ENCODE assay signal across 8 cellular contexts in the genomic region with DNA sequence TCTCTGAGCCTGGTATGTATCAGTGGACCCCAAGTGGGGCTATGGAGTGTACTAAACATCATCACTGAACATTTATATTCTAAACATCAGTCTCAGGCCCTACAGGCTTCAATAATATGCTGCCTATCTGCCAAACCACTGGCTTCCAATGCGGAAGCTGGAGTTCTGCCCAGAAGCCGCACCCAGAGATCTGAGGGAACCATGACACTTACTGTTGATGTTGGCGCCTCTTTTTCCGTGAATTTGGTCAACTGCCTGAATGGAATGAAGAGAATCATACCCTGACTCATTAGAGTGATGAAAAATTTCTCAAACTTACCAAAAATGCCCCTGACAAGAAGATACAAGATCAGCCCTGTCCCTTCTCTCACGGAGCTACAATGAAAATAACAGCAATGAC.
DNase-seq lines count a peak whose midpoint lies in the region; ATAC-seq, FAIRE-seq and TF ChIP-seq lines count a peak whose summit lies in the region.

No MANE protein-coding gene starts in this region.

- H3K9me3 ChIP-seq in IMR-90 (ENCODE audit: control insufficient read depth, insufficient read depth, low read length) = 0 out of 2 replicates have a peak, but pooled peaks cover 2% of the 10 kb centered on the region
- H3K9me3 ChIP-seq in endothelial cell of umbilical vein (replicated peaks; ENCODE audit: control insufficient read depth, insufficient read depth, low read length) = no peaks in the 10 kb centered on the region
- no peaks in the 10 kb centered on the region for H3K9me3 ChIP-seq in lower lobe of right lung
- no peaks in the 10 kb centered on the region for H3K9me3 ChIP-seq in thyroid gland

- H4K8ac ChIP-seq in IMR-90 (ENCODE audit: low read depth in 2 of 2, low read length in 2 of 2) = no peak overlapping the region

- no peak overlapping the region for H2BK120ac ChIP-seq in IMR-90 (ENCODE audit: low read depth, low read length)

- no peak overlapping the region for H2BK20ac ChIP-seq in IMR-90 (ENCODE audit: low read depth, low read length)

- no TSS peak for BruUV-seq in IMR-90 (replicated peaks; lab: Mats Ljungman, UMichigan)
- BruUV-seq in endothelial cell of umbilical vein (replicated peaks; lab: Mats Ljungman, UMichigan) = no TSS peak

- TF ChIP-seq RAD21 in IMR-90 (IDR thresholded peaks at IDR 0.05; ENCODE audit: low read length) = no peak

- WGBS in IMR-90 (ENCODE audit: extremely low coverage in 2 of 2, insufficient read length in 1 of 2), 2 experiments = 33% methylated on average over 1 of the region's 5 CpGs; no CpG with 5 or more reads in 1 of the 2 experiments
- WGBS in thyroid gland, 2 donors = 71 to 72% methylated on average over 5 of the region's 5 CpGs

- ATAC-seq in IMR-90 (ENCODE audit: low read depth) = no peak; the same call in 1 of the 2 replicates
- peak in 1 of 2 donors; percentile 22 for ATAC-seq in lower lobe of right lung
- ATAC-seq in HG03565 (IDR thresholded peaks at IDR 0.05; ENCODE audit: unreplicated experiment) = no peak

- POLR2A ChIA-PET in IMR-90 (lab: Charles Lee; ENCODE audit: unreplicated experiment) (no interaction called here), endothelial cell of umbilical vein (lab: Charles Lee) (no interaction called here)

- H3K27me3 ChIP-seq in IMR-90 (ENCODE audit: control insufficient read depth, insufficient read depth, low read length) (peaks cover 56% of the 10 kb centered on the region), endothelial cell of umbilical vein (ENCODE audit: control insufficient read depth in 2 of 2, insufficient read depth in 2 of 2, low read length in 2 of 2) (no peaks in the 10 kb centered on the region), lower lobe of right lung (ENCODE audit: low read depth) (no peaks in the 10 kb centered on the region), thyroid gland (no peaks in the 10 kb centered on the region)

- H2BK15ac ChIP-seq in IMR-90 (ENCODE audit: low read depth, low read length) = no peak overlapping the region

- H3K27ac ChIP-seq in IMR-90 (ENCODE audit: insufficient read depth, low read length) (no peak overlapping the region), endothelial cell of umbilical vein (ENCODE audit: insufficient read depth, low read depth, low read length) (no peak overlapping the region), lower lobe of right lung (peak overlapping the region; percentile 39), thyroid gland (peak overlapping the region in 2 of 3 donors; percentile 18 to 51)

- dilution Hi-C loops in IMR-90 (cut with HindIII; ENCODE audit: low sequenced_read_pairs, unreplicated experiment) = no loop called here
- dilution Hi-C loops in endothelial cell of umbilical vein (cut with MboI; ENCODE audit: extremely low pct_ligation_motif_present, low sequenced_read_pairs) = no loop called here

- H3K79me1 ChIP-seq in IMR-90 (ENCODE audit: low read depth in 1 of 2, low read length in 2 of 2) = no peaks in the 10 kb centered on the region

- CTCF ChIA-PET in IMR-90 (lab: Yijun Ruan, JAX) = no interaction called here
- CTCF ChIA-PET in endothelial cell of umbilical vein (lab: Charles Lee) = interaction anchor here (0.8 kb wide), 1 partner anchor 111 kb away, joined by 3 read pairs; no protein-coding TSS in a partner anchor

- no peaks in the 10 kb centered on the region for H4K20me1 ChIP-seq in IMR-90 (ENCODE audit: insufficient read depth, low read length)
- H4K20me1 ChIP-seq in endothelial cell of umbilical vein (replicated peaks; ENCODE audit: control insufficient read depth, extremely low read depth, insufficient read depth, low read length) = no peaks in the 10 kb centered on the region

- H3K36me3 ChIP-seq in IMR-90 (ENCODE audit: control insufficient read depth, insufficient read depth, low read length) (no peaks in the 10 kb centered on the region), endothelial cell of umbilical vein (ENCODE audit: control insufficient read depth in 2 of 2, extremely low read depth in 1 of 2, insufficient read depth in 2 of 2, low read length in 2 of 2) (no peaks in the 10 kb centered on the region), lower lobe of right lung (no peaks in the 10 kb centered on the region), thyroid gland (no peaks in the 10 kb centered on the region)

- H3K18ac ChIP-seq in IMR-90 (ENCODE audit: low read depth, low read length) = no peak overlapping the region

- H3K9ac ChIP-seq in IMR-90 (ENCODE audit: low read depth, low read length) = no peak overlapping the region
- no peak overlapping the region for H3K9ac ChIP-seq in endothelial cell of umbilical vein (replicated peaks; ENCODE audit: extremely low read depth, insufficient read depth, low read length)

- H3K9me1 ChIP-seq in IMR-90 (ENCODE audit: insufficient read depth, low read length) (peaks cover 4% of the 10 kb centered on the region; the same call in 1 of the 2 replicates), endothelial cell of umbilical vein (replicated peaks; ENCODE audit: control insufficient read depth, extremely low read depth, insufficient read depth, low read length) (no peaks in the 10 kb centered on the region)

- DNase-seq in IMR-90 = peak; percentile 69
- peak; percentile 27 for DNase-seq in endothelial cell of umbilical vein (ENCODE audit: low read depth, low spot score)
- no peak for DNase-seq in lower lobe of right lung
- peak; percentile 40 to 42 for DNase-seq in thyroid gland
- no peak for DNase-seq in SHP77 treated with DMSO at 0.1 percent for 48 hours (lab: John Stamatoyannopoulos, UW)
- no peak for DNase-seq in kidney tubule cell (ENCODE audit: low spot score)
- no peak for DNase-seq in AML-193 (lab: John Stamatoyannopoulos, UW)

- no peak overlapping the region for H3K4me2 ChIP-seq in IMR-90 (ENCODE audit: low read depth, low read length)
- no peak overlapping the region for H3K4me2 ChIP-seq in endothelial cell of umbilical vein (ENCODE audit: insufficient read depth, low read length)

- no peak overlapping the region for H3K56ac ChIP-seq in IMR-90 (ENCODE audit: extremely low read depth, insufficient read depth, low read length)

- H3K23ac ChIP-seq in IMR-90 (ENCODE audit: low read depth, low read length) = no peak overlapping the region

- no peak overlapping the region for H3K14ac ChIP-seq in IMR-90 (replicated peaks; ENCODE audit: low read depth, low read length)

- intact Hi-C loops in IMR-90 (cut with micrococcal nuclease) = no loop called here
- intact Hi-C loops in endothelial cell of umbilical vein (cut with micrococcal nuclease) = no loop called here
- intact Hi-C loops in lower lobe of right lung (cut with DNase I) = no loop called here
- intact Hi-C loops in thyroid gland (cut with DNase I) = loop anchor here (10.0 kb wide), 1 partner anchor 64 kb away; a partner anchor contains a TSS

- no peak overlapping the region for H3K4ac ChIP-seq in IMR-90 (ENCODE audit: low read depth, low read length)

- H3K4me1 ChIP-seq in IMR-90 (ENCODE audit: control insufficient read depth, insufficient read depth, low read length) = no peaks in the 10 kb centered on the region
- H3K4me1 ChIP-seq in endothelial cell of umbilical vein (ENCODE audit: control insufficient read depth, extremely low read depth, insufficient read depth, low read length) = no peaks in the 10 kb centered on the region
- peaks cover 18% of the 10 kb centered on the region for H3K4me1 ChIP-seq in lower lobe of right lung
- peaks cover 15 to 46% of the 10 kb centered on the region in 2 donors for H3K4me1 ChIP-seq in thyroid gland

- no peak overlapping the region for H3K4me3 ChIP-seq in IMR-90 (ENCODE audit: insufficient read depth, low read depth, low read length)
- H3K4me3 ChIP-seq in endothelial cell of umbilical vein (replicated peaks in 1 of 3; ENCODE audit: insufficient read depth in 1 of 3, low read depth in 1 of 3, low read length in 3 of 3) = no peak overlapping the region
- H3K4me3 ChIP-seq in lower lobe of right lung = no peak overlapping the region
- H3K4me3 ChIP-seq in thyroid gland (replicated peaks in 1 of 3) = no peak overlapping the region

- no peak overlapping the region for H4K91ac ChIP-seq in IMR-90 (ENCODE audit: insufficient read depth, low read depth, low read length)

- TF ChIP-seq CTCF in IMR-90 (conservative IDR thresholded peaks at IDR 0.05; ENCODE audit: low read depth, low read length) (no peak), endothelial cell of umbilical vein (IDR thresholded peaks at IDR 0.05; ENCODE audit: extremely low read depth in 1 of 2, insufficient read depth in 1 of 2, low read depth in 1 of 2, low read length in 2 of 2) (no peak), lower lobe of right lung (IDR thresholded peaks at IDR 0.05) (no peak), thyroid gland (IDR thresholded peaks at IDR 0.05) (no peak)

- no peak overlapping the region for H4K5ac ChIP-seq in IMR-90 (ENCODE audit: low read depth, low read length)

- in situ Hi-C loops in IMR-90 (cut with MboI; ENCODE audit: low sequenced_read_pairs) = no loop called here

- no peak for TF ChIP-seq POLR2A in IMR-90 (IDR thresholded peaks at IDR 0.05; ENCODE audit: low read depth, low read length)
- no peak for TF ChIP-seq POLR2A in endothelial cell of umbilical vein (IDR thresholded peaks at IDR 0.05; ENCODE audit: low read depth, low read length)
- TF ChIP-seq POLR2A in thyroid gland (IDR thresholded peaks at IDR 0.05) = no peak

- H3K79me2 ChIP-seq in endothelial cell of umbilical vein (ENCODE audit: control insufficient read depth, insufficient read depth, low read length) = no peaks in the 10 kb centered on the region

- H2AK9ac ChIP-seq in IMR-90 (replicated peaks; ENCODE audit: low read depth, low read length, poor library complexity) = no peak overlapping the region

- FAIRE-seq in endothelial cell of umbilical vein (lab: Jason Lieb, UNC) = no peak

- H2AFZ ChIP-seq in IMR-90 (replicated peaks; ENCODE audit: low read length, poor library complexity) (no peak overlapping the region), endothelial cell of umbilical vein (ENCODE audit: low read depth, low read length) (peak overlapping the region; percentile 13)

- H2BK5ac ChIP-seq in IMR-90 (ENCODE audit: low read depth, low read length, poor library complexity, severe bottlenecking) = no peak overlapping the region

- no peak overlapping the region for H2AK5ac ChIP-seq in IMR-90 (ENCODE audit: low read depth, low read length)

TF ChIP-seq in IMR-90, 13 proteins besides CTCF, POLR2A, EP300 and RAD21:
- no peak for TF ChIP-seq RFX5 (IDR thresholded peaks at IDR 0.05; ENCODE audit: low read depth, low read length)
- TF ChIP-seq NFE2L2 (IDR thresholded peaks at IDR 0.05; ENCODE audit: low read depth, low read length) = 0 out of 2 replicates have a peak, but pooled peaks have one; percentile 11

TF ChIP-seq in endothelial cell of umbilical vein, 7 proteins besides CTCF, POLR2A, EP300 and RAD21 (continues in another document):
- TF ChIP-seq, protein P1, sequence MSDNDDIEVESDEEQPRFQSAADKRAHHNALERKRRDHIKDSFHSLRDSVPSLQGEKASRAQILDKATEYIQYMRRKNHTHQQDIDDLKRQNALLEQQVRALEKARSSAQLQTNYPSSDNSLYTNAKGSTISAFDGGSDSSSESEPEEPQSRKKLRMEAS (IDR thresholded peaks at IDR 0.05; ENCODE audit: insufficient read depth, insufficient read length) = no peak
- TF ChIP-seq GATA2 (IDR thresholded peaks at IDR 0.05; ENCODE audit: insufficient read depth, insufficient read length, low read depth, low read length) (no peak), JUN (IDR thresholded peaks at IDR 0.05; ENCODE audit: borderline replicate concordance, insufficient read depth, insufficient read length, low read depth) (no peak), MYC (IDR thresholded peaks at IDR 0.05; ENCODE audit: low read depth, low read length) (no peak)

Comparison
In these comparisons a context has a peak if more than half of its experiments do, and no peak if none do; other contexts are left out.
1. DNase-seq: peak in IMR-90 (single experiment), endothelial cell of umbilical vein (single experiment) and thyroid gland (2 of 2); none in lower lobe of right lung (single experiment), SHP77 treated with DMSO at 0.1 percent for 48 hours (single experiment), kidney tubule cell (single experiment) and AML-193 (0 of 2).
2. H3K27ac ChIP-seq: peak in lower lobe of right lung (single experiment) and thyroid gland (2 of 3); none in IMR-90 (single experiment) and endothelial cell of umbilical vein (single experiment).